Comparison of ENCODE assay signal across 15 cellular contexts in the genomic region with DNA sequence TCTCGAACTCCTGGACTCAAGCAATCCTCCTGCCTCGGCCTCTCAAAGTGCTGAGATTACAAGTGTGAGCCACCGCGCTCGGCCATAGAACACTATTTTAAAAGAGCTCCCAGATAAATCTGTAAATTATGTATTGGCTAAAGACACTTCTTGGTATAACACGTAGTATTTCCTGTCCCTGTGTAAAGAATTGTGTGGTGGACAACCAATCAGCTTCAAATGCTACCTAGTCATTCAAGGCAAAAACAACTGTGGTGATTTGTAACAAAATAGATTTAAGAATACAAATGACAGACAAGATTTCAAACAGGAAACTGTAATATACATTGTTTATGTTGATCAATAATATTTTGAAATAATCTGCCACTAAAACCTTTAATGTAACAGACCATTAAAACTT. TPM values are rescaled to one million over a fixed set of nuclear protein-coding genes. Genes with fewer than 3 reads are reported as not detected.
A peak's percentile ranks its signal among the peaks of the same experiment; 100 is the strongest.
DNase-seq lines count a peak whose midpoint lies in the region; ATAC-seq and TF ChIP-seq lines count a peak whose summit lies in the region.
"Had no signal": no experiment of that assay in that cellular context is flagged by ENCODE, and none has a peak within 500 bp of the region (broad histone marks: within the 10 kb centered on the region; RNA-seq: fewer than 3 reads in every experiment).

No MANE protein-coding gene starts in this region.

- no peaks in the 10 kb centered on the region for H3K9me3 Mint-ChIP-seq in activated T-cell treated with anti-CD3 and anti-CD28 coated beads, Interleukin-2, amount 50 U/mL, for 4 hours

- H3K27me3 ChIP-seq in esophagus squamous epithelium = no peaks in the 10 kb centered on the region
- no peaks in the 10 kb centered on the region for H3K27me3 ChIP-seq in A673 (replicated peaks; ENCODE audit: insufficient read depth, low read depth, low read length, poor library complexity)

- BruUV-seq in A673 (replicated peaks; lab: Mats Ljungman, UMichigan) = no TSS peak

- H3K4me3 Mint-ChIP-seq in activated T-cell treated with anti-CD3 and anti-CD28 coated beads, Interleukin-2, amount 50 U/mL, for 4 hours = peak overlapping the region; percentile 74
- H3K4me3 Mint-ChIP-seq in T-helper 17 cell = peak overlapping the region; percentile 25

- no peak overlapping the region for H3K4me3 ChIP-seq in esophagus squamous epithelium
- H3K4me3 ChIP-seq in A673 (ENCODE audit: low read depth, low read length, poor library complexity, severe bottlenecking) = no peak overlapping the region
- H3K4me3 ChIP-seq: thoracic aorta had no signal

- CTCF ChIA-PET in A673 (lab: Charles Lee) = no interaction called here

- H3K27me3 Mint-ChIP-seq in activated T-cell treated with anti-CD3 and anti-CD28 coated beads, Interleukin-2, amount 50 U/mL, for 4 hours (ENCODE audit: low read depth) = no peaks in the 10 kb centered on the region
- no peaks in the 10 kb centered on the region for H3K27me3 Mint-ChIP-seq in T-helper 17 cell

- TF ChIP-seq CTCF in esophagus squamous epithelium (IDR thresholded peaks at IDR 0.05) = no peak
- TF ChIP-seq CTCF in A673 (conservative IDR thresholded peaks at IDR 0.05; ENCODE audit: low read depth, low read length) = no peak

- H3K36me3 Mint-ChIP-seq in activated T-cell treated with anti-CD3 and anti-CD28 coated beads, Interleukin-2, amount 50 U/mL, for 4 hours (ENCODE audit: insufficient read depth) = peaks cover 5% of the 10 kb centered on the region
- H3K36me3 Mint-ChIP-seq in T-helper 17 cell (ENCODE audit: low read depth) = no peaks in the 10 kb centered on the region

- no peak for DNase-seq in activated T-cell treated with anti-CD3 and anti-CD28 coated beads, Interleukin-2, amount 50 U/mL, for 4 hours
- DNase-seq in activated T-cell treated with anti-CD3 and anti-CD28 coated beads, Interleukin-2, amount 50 U/mL, for 48 hours = no peak
- DNase-seq in T-helper 17 cell (no peak), esophagus squamous epithelium (lab: John Stamatoyannopoulos, UW) (no peak), substantia nigra (lab: John Stamatoyannopoulos, UW) (no peak), activated gamma-delta T cell (lab: John Stamatoyannopoulos, UW) (no peak), A673 (ENCODE audit: low spot score) (no peak), NCI-H2196 (lab: John Stamatoyannopoulos, UW; ENCODE audit: unreplicated experiment) (no peak)
- DNase-seq: ACHN; activated CD4-positive, alpha-beta T cell treated with anti-CD3 and anti-CD28 coated beads, Interleukin-2, amount 50 U/mL, for 48 hours; DMS153; NCI-H1105; occipital lobe had no signal

- peaks cover 68% of the 10 kb centered on the region for H3K4me1 Mint-ChIP-seq in activated T-cell treated with anti-CD3 and anti-CD28 coated beads, Interleukin-2, amount 50 U/mL, for 4 hours (ENCODE audit: low read depth)
- peaks cover 42% of the 10 kb centered on the region for H3K4me1 Mint-ChIP-seq in T-helper 17 cell

- no peak for TF ChIP-seq POLR2A in esophagus squamous epithelium (IDR thresholded peaks at IDR 0.05)

- peak overlapping the region; percentile 97 for H3K27ac Mint-ChIP-seq in T-helper 17 cell

- peaks cover 0 to 21% (median 0%) of the 10 kb centered on the region in 3 donors for H3K36me3 ChIP-seq in esophagus squamous epithelium
- H3K36me3 ChIP-seq in A673 (ENCODE audit: insufficient read depth, low read length, poor library complexity, severe bottlenecking) = no peaks in the 10 kb centered on the region
- H3K36me3 ChIP-seq: thoracic aorta had no signal

- peak overlapping the region in 3 of 4 donors; percentile 38 to 55 (median 47) for H3K27ac ChIP-seq in esophagus squamous epithelium
- H3K27ac ChIP-seq in substantia nigra (ENCODE audit: low read depth, low read length, poor library complexity, severe bottlenecking) = peak overlapping the region; percentile 7
- no peak overlapping the region for H3K27ac ChIP-seq in A673 (ENCODE audit: low read depth, low read length, poor library complexity, severe bottlenecking)
- H3K27ac ChIP-seq: thoracic aorta had no signal

- intact Hi-C loops in esophagus squamous epithelium (cut with DNase I) (no loop called here), A673 (cut with micrococcal nuclease; ENCODE audit: unreplicated experiment) (no loop called here)

- POLR2A ChIA-PET in A673 (lab: Charles Lee; ENCODE audit: low non-redundant PET) = no interaction called here

- H3K9me3 ChIP-seq in T-helper 17 cell (ENCODE audit: control insufficient read depth, low read length, poor library complexity, severe bottlenecking) (no peaks in the 10 kb centered on the region), esophagus squamous epithelium (no peaks in the 10 kb centered on the region), A673 (ENCODE audit: low read depth, low read length, poor library complexity, severe bottlenecking) (no peaks in the 10 kb centered on the region)
- H3K9me3 ChIP-seq: thoracic aorta had no signal

- no peak for ATAC-seq in activated T-cell treated with anti-CD3 and anti-CD28 coated beads, Interleukin-2, amount 50 U/mL, for 4 hours
- ATAC-seq in T-helper 17 cell = no peak
- ATAC-seq: Panc1 had no signal

- WGBS in esophagus squamous epithelium, 2 donors = 84 to 86% methylated on average over 6 of the region's 6 CpGs

- H3K4me1 ChIP-seq in esophagus squamous epithelium (peaks cover 3 to 37% (median 4%) of the 10 kb centered on the region in 3 donors), A673 (ENCODE audit: insufficient read depth, low read length, poor library complexity, severe bottlenecking) (peaks cover 6% of the 10 kb centered on the region)

RNA-seq across cellular contexts. Expression of a gene that starts 14.6 kb away (rescaled TPM):
- 10 to 100 TPM; 45.2 to 46.9 (median 45.6) TPM for total RNA-seq in activated T-cell treated with anti-CD3 and anti-CD28 coated beads, Interleukin-2, amount 50 U/mL, for 4 hours
- total RNA-seq in T-helper 17 cell (10 to 100 TPM; 46.1 to 46.7 TPM), esophagus squamous epithelium (10 to 100 TPM; 13.3 to 27.4 (median 20.4) TPM), A673 (2021) (14.9 and 17.9 TPM in 2 replicates)

RNA-seq across cellular contexts. Expression of a gene that starts 21.9 kb away (rescaled TPM):
- total RNA-seq in activated T-cell treated with anti-CD3 and anti-CD28 coated beads, Interleukin-2, amount 50 U/mL, for 4 hours = 10 to 100 TPM; 20.1 to 23.3 (median 20.6) TPM
- total RNA-seq in T-helper 17 cell (1 to 10 TPM; 2.7 to 4.2 TPM), esophagus squamous epithelium (1 to 10 TPM; 2.5 to 6.7 (median 3.3) TPM), A673 (2021) (17.4 and 19.0 TPM in 2 replicates)
